ENCODE assay signal across 11 cellular contexts in genomic region chr3:23819599-23820360, GRCh38. TPM values are rescaled to one million over a fixed set of nuclear protein-coding genes. Genes with fewer than 3 reads are reported as not detected.
DNase-seq lines count a peak whose midpoint lies in the region; ATAC-seq and FAIRE-seq lines count a peak whose summit lies in the region.
"Had no signal": no experiment of that assay in that cellular context is flagged by ENCODE, and none has a peak within 500 bp of the region (broad histone marks: within the 10 kb centered on the region; RNA-seq: fewer than 3 reads in every experiment).

No MANE protein-coding gene starts in this region.

- no peak overlapping the region for H3K27ac Mint-ChIP-seq in activated naive CD8-positive, alpha-beta T cell treated with anti-CD3 and anti-CD28 coated beads, Interleukin-2, amount 50 U/mL, for 24 hours
- no peak overlapping the region for H3K27ac Mint-ChIP-seq in activated naive CD8-positive, alpha-beta T cell treated with anti-CD3 and anti-CD28 coated beads for 36 hours
- H3K27ac Mint-ChIP-seq in activated T-helper 17 cell treated with anti-CD3 and anti-CD28 coated beads, Interleukin-2, amount 50 U/mL, for 72 hours: no peak overlapping the region

- no peak for DNase-seq in activated naive CD8-positive, alpha-beta T cell treated with anti-CD3 and anti-CD28 coated beads, Interleukin-2, amount 50 U/mL, for 24 hours
- DNase-seq in activated naive CD8-positive, alpha-beta T cell treated with anti-CD3 and anti-CD28 coated beads for 36 hours: no peak
- no peak for DNase-seq in activated CD4-positive, alpha-beta T cell treated with anti-CD3 and anti-CD28 coated beads for 48 hours
- DNase-seq in RCC 7860 (ENCODE audit: low spot score) (no peak), mesenchymal stem cell (no peak)
- DNase-seq: GDM1 had no signal

- H2BK12ac ChIP-seq in mesenchymal stem cell (ENCODE audit: low read length in 2 of 2): no peak overlapping the region

- H4K91ac ChIP-seq in mesenchymal stem cell (ENCODE audit: low read length): no peak overlapping the region

- no peak overlapping the region for H3K9ac ChIP-seq in mesenchymal stem cell (ENCODE audit: low read length)

- peak overlapping the region; percentile 79 for H3K27ac ChIP-seq in temporal lobe (ENCODE audit: low read depth, low read length)
- H3K27ac ChIP-seq in mesenchymal stem cell (ENCODE audit: low read length, poor library complexity, severe bottlenecking): no peak overlapping the region

- H2AFZ ChIP-seq in mesenchymal stem cell (ENCODE audit: low read depth, low read length): no peak overlapping the region

- H3K9me3 Mint-ChIP-seq in activated naive CD8-positive, alpha-beta T cell treated with anti-CD3 and anti-CD28 coated beads, Interleukin-2, amount 50 U/mL, for 24 hours: no peaks in the 10 kb centered on the region
- H3K9me3 Mint-ChIP-seq in activated naive CD8-positive, alpha-beta T cell treated with anti-CD3 and anti-CD28 coated beads for 36 hours: no peaks in the 10 kb centered on the region
- H3K9me3 Mint-ChIP-seq in activated T-helper 17 cell treated with anti-CD3 and anti-CD28 coated beads, Interleukin-2, amount 50 U/mL, for 72 hours: no peaks in the 10 kb centered on the region

- H3K4me3 ChIP-seq in mesenchymal stem cell (ENCODE audit: insufficient read depth in 1 of 2, low read depth in 1 of 2, low read length in 2 of 2): no peak overlapping the region
- H3K4me3 ChIP-seq: tibial nerve had no signal

- no peak overlapping the region for H2BK120ac ChIP-seq in mesenchymal stem cell (ENCODE audit: low read depth, low read length)

- H4K8ac ChIP-seq in mesenchymal stem cell (ENCODE audit: low read length): no peak overlapping the region

- no peak overlapping the region for H2BK15ac ChIP-seq in mesenchymal stem cell (ENCODE audit: low read depth, poor library complexity, severe bottlenecking)

- H3K4me2 ChIP-seq in mesenchymal stem cell (ENCODE audit: low read length, poor library complexity, severe bottlenecking): no peak overlapping the region

- no peaks in the 10 kb centered on the region for H3K4me1 ChIP-seq in mesenchymal stem cell (ENCODE audit: control insufficient read depth, insufficient read depth, low read depth, low read length)

- H2AK5ac ChIP-seq in mesenchymal stem cell (ENCODE audit: low read length, severe bottlenecking): no peak overlapping the region

- no peak for FAIRE-seq in RCC 7860 (lab: Jason Lieb, UNC)
- FAIRE-seq: endothelial cell of umbilical vein had no signal

- H3K27me3 Mint-ChIP-seq in activated naive CD8-positive, alpha-beta T cell treated with anti-CD3 and anti-CD28 coated beads, Interleukin-2, amount 50 U/mL, for 24 hours: no peaks in the 10 kb centered on the region
- H3K27me3 Mint-ChIP-seq in activated naive CD8-positive, alpha-beta T cell treated with anti-CD3 and anti-CD28 coated beads for 36 hours: no peaks in the 10 kb centered on the region
- no peaks in the 10 kb centered on the region for H3K27me3 Mint-ChIP-seq in activated T-helper 17 cell treated with anti-CD3 and anti-CD28 coated beads, Interleukin-2, amount 50 U/mL, for 72 hours

- ATAC-seq in activated naive CD8-positive, alpha-beta T cell treated with anti-CD3 and anti-CD28 coated beads, Interleukin-2, amount 50 U/mL, for 24 hours: peak; percentile 49
- peak; percentile 70 for ATAC-seq in HG02938 (IDR thresholded peaks at IDR 0.05; ENCODE audit: unreplicated experiment)
- peak; percentile 54 for ATAC-seq in activated T-helper 17 cell treated with anti-CD3 and anti-CD28 coated beads, Interleukin-2, amount 50 U/mL, for 72 hours (replicated peaks)

- WGBS in mesenchymal stem cell: 95% methylated on average over 5 of the region's 5 CpGs

- H3K4me1 Mint-ChIP-seq in activated naive CD8-positive, alpha-beta T cell treated with anti-CD3 and anti-CD28 coated beads, Interleukin-2, amount 50 U/mL, for 24 hours: peaks cover 51% of the 10 kb centered on the region
- peaks cover 50% of the 10 kb centered on the region for H3K4me1 Mint-ChIP-seq in activated naive CD8-positive, alpha-beta T cell treated with anti-CD3 and anti-CD28 coated beads for 36 hours
- peaks cover 24% of the 10 kb centered on the region for H3K4me1 Mint-ChIP-seq in activated T-helper 17 cell treated with anti-CD3 and anti-CD28 coated beads, Interleukin-2, amount 50 U/mL, for 72 hours

- H3K36me3 Mint-ChIP-seq in activated naive CD8-positive, alpha-beta T cell treated with anti-CD3 and anti-CD28 coated beads, Interleukin-2, amount 50 U/mL, for 24 hours (ENCODE audit: low read depth): peaks cover 7% of the 10 kb centered on the region
- peaks cover 28% of the 10 kb centered on the region for H3K36me3 Mint-ChIP-seq in activated naive CD8-positive, alpha-beta T cell treated with anti-CD3 and anti-CD28 coated beads for 36 hours
- peaks cover 30% of the 10 kb centered on the region for H3K36me3 Mint-ChIP-seq in activated T-helper 17 cell treated with anti-CD3 and anti-CD28 coated beads, Interleukin-2, amount 50 U/mL, for 72 hours (ENCODE audit: low read depth)

- H3K18ac ChIP-seq in mesenchymal stem cell (ENCODE audit: low read depth in 1 of 2, low read length in 2 of 2): no peak overlapping the region

- H3K27me3 ChIP-seq in mesenchymal stem cell (ENCODE audit: control insufficient read depth in 1 of 2, insufficient read depth in 1 of 2, low read length in 2 of 2): no peaks in the 10 kb centered on the region
- H3K27me3 ChIP-seq: tibial nerve had no signal

- H3K79me1 ChIP-seq in mesenchymal stem cell (replicated peaks; ENCODE audit: low read length, poor library complexity, severe bottlenecking): peaks cover 32% of the 10 kb centered on the region

- no peak overlapping the region for H3K14ac ChIP-seq in mesenchymal stem cell (ENCODE audit: low read length in 2 of 2)

- H3K4ac ChIP-seq in mesenchymal stem cell (ENCODE audit: low read depth in 1 of 2, low read length in 2 of 2): no peak overlapping the region

- peaks cover 0 to 13% of the 10 kb centered on the region in 2 experiments for H3K36me3 ChIP-seq in mesenchymal stem cell (ENCODE audit: control insufficient read depth in 1 of 2, insufficient read depth in 2 of 2, low read depth in 1 of 2, low read length in 2 of 2)
- H3K36me3 ChIP-seq: tibial nerve had no signal

- no peaks in the 10 kb centered on the region for H3K9me3 ChIP-seq in mesenchymal stem cell (ENCODE audit: control insufficient read depth, low read length)
- H3K9me3 ChIP-seq: tibial nerve had no signal

- H3K4me3 Mint-ChIP-seq in activated naive CD8-positive, alpha-beta T cell treated with anti-CD3 and anti-CD28 coated beads, Interleukin-2, amount 50 U/mL, for 24 hours: no peak overlapping the region
- H3K4me3 Mint-ChIP-seq in activated naive CD8-positive, alpha-beta T cell treated with anti-CD3 and anti-CD28 coated beads for 36 hours: no peak overlapping the region
- H3K4me3 Mint-ChIP-seq in activated T-helper 17 cell treated with anti-CD3 and anti-CD28 coated beads, Interleukin-2, amount 50 U/mL, for 72 hours: no peak overlapping the region

- no peak overlapping the region for H3K23ac ChIP-seq in mesenchymal stem cell (ENCODE audit: low read length in 2 of 2)

- no peak overlapping the region for H2BK5ac ChIP-seq in mesenchymal stem cell (ENCODE audit: low read depth, low read length, poor library complexity, severe bottlenecking)

RNA-seq across cellular contexts. Expression of gene UBE2E1, which starts 14.0 kb away (rescaled TPM):
- total RNA-seq in activated naive CD8-positive, alpha-beta T cell treated with anti-CD3 and anti-CD28 coated beads for 36 hours: 10 to 100 TPM; 73.9 to 74.9 TPM
- 10 to 100 TPM; 61.4 to 86.9 TPM for total RNA-seq in activated T-helper 17 cell treated with anti-CD3 and anti-CD28 coated beads, Interleukin-2, amount 50 U/mL, for 72 hours
- total RNA-seq in temporal lobe: 89.5 TPM
- polyA plus RNA-seq in mesenchymal stem cell (2013, experiment 1 of 2): 181 TPM
- polyA plus RNA-seq in mesenchymal stem cell (2013, experiment 2 of 2): 175 TPM
